In genomic region chr9:134641173-134641985, GRCh38 we compare ENCODE assay signal across 1 cellular context.
TF ChIP-seq lines count a peak whose summit lies in the region.

COL5A1 (plus strand) TSS chr9:134641803; CDS start chr9:134642188, 385 bp downstream.

TF ChIP-seq in HEK293, 187 proteins besides CTCF, POLR2A, EP300 and RAD21 (continued from another document):
- TF ChIP-seq ZNF677 (tag by site-specific recombination; IDR thresholded peaks at IDR 0.05) (no peak), IKZF3 (tag by site-specific recombination; IDR thresholded peaks at IDR 0.05) (peak; percentile 84), ZNF366 (tag by site-specific recombination; conservative IDR thresholded peaks at IDR 0.05) (peak; percentile 96), ZSCAN16 (tag by site-specific recombination; IDR thresholded peaks at IDR 0.05) (no peak), PATZ1 (tag by site-specific recombination; IDR thresholded peaks at IDR 0.05) (peak; percentile 75), ZNF335 (tag by site-specific recombination; conservative IDR thresholded peaks at IDR 0.05) (peak; percentile 68), ZNF513 (tag by site-specific recombination; IDR thresholded peaks at IDR 0.05) (0 out of 2 replicates have a peak, but pooled peaks have one; percentile 10), ZNF692 (tag by site-specific recombination; IDR thresholded peaks at IDR 0.05) (peak; percentile 75), ZNF174 (tag by site-specific recombination; IDR thresholded peaks at IDR 0.05) (no peak), ZNF10 (tag by site-specific recombination; IDR thresholded peaks at IDR 0.05) (0 out of 2 replicates have a peak, but pooled peaks have one; percentile 3), ZNF423 (tag by site-specific recombination; IDR thresholded peaks at IDR 0.05) (peak; percentile 36; the same call in 1 of the 2 replicates), ZNF521 (tag by site-specific recombination; IDR thresholded peaks at IDR 0.05) (no peak), TSHZ1 (tag by site-specific recombination; IDR thresholded peaks at IDR 0.05; ENCODE audit: borderline replicate concordance) (no peak), SP2 (tag by site-specific recombination; IDR thresholded peaks at IDR 0.05) (peak; percentile 81), SP3 (tag by site-specific recombination; IDR thresholded peaks at IDR 0.05) (peak; percentile 67), ZNF837 (tag by site-specific recombination; IDR thresholded peaks at IDR 0.05) (no peak), FEZF1 (tag by site-specific recombination; IDR thresholded peaks at IDR 0.05) (no peak), ZNF175 (tag by site-specific recombination; IDR thresholded peaks at IDR 0.05) (no peak), REPIN1 (tag by site-specific recombination; IDR thresholded peaks at IDR 0.05; ENCODE audit: low read depth) (no peak), ZNF114 (tag by site-specific recombination; IDR thresholded peaks at IDR 0.05) (no peak), ZNF792 (tag by site-specific recombination; IDR thresholded peaks at IDR 0.05) (no peak), ZNF266 (tag by site-specific recombination; IDR thresholded peaks at IDR 0.05; ENCODE audit: low read depth) (no peak), ZNF354C (tag by site-specific recombination; IDR thresholded peaks at IDR 0.05; ENCODE audit: borderline replicate concordance, low read depth) (no peak), GLI4 (tag by site-specific recombination; IDR thresholded peaks at IDR 0.05) (no peak), INSM2 (tag by site-specific recombination; IDR thresholded peaks at IDR 0.05) (no peak), ZBTB7A (tag by site-specific recombination; IDR thresholded peaks at IDR 0.05; ENCODE audit: low read depth) (no peak), ZNF600 (tag by site-specific recombination; IDR thresholded peaks at IDR 0.05) (0 out of 2 replicates have a peak, but pooled peaks have one; percentile 26), ZNF555 (tag by site-specific recombination; conservative IDR thresholded peaks at IDR 0.05) (no peak), ZNF416 (tag by site-specific recombination; IDR thresholded peaks at IDR 0.05) (no peak), MZF1 (tag by site-specific recombination; IDR thresholded peaks at IDR 0.05; ENCODE audit: borderline replicate concordance) (no peak), WT1 (tag by site-specific recombination; IDR thresholded peaks at IDR 0.05) (no peak)
TF ChIP-seq in HEK293: peak in this region for 32.
